10 cellular contexts compared by ENCODE assay signal in the genomic region with DNA sequence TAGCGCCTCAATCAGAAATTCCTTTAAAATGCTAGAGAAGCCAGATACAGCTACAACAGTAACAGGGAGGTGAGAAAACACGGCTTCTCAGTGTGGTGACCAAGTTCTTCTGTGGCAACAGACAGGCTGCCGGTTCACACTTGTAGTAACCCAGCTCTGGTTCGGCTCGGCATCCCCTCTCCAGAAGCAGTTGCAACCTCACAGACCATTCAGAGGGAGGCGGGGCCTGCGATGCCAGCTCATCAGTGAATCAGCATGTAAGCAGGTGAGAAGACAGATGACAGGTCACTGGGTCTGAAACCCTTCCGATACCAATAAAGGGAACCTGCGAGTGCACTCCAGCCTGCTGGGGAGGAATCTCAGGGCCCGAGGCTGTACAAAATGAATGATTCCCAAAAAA.
DNase-seq lines count a peak whose midpoint lies in the region; ATAC-seq and TF ChIP-seq lines count a peak whose summit lies in the region.
"Had no signal": no experiment of that assay in that cellular context is flagged by ENCODE, and none has a peak within 500 bp of the region (broad histone marks: within the 10 kb centered on the region; RNA-seq: fewer than 3 reads in every experiment).

No MANE protein-coding gene starts in this region.

- H3K36me3 ChIP-seq in iPS DF 6.9 (ENCODE audit: control insufficient read depth, insufficient read depth, low read length) = no peaks in the 10 kb centered on the region
- no peaks in the 10 kb centered on the region for H3K36me3 ChIP-seq in spleen
- H3K36me3 ChIP-seq: uterus had no signal

- H3K27ac ChIP-seq in iPS DF 6.9 (ENCODE audit: low read length) (no peak overlapping the region), spleen (no peak overlapping the region)
- H3K27ac ChIP-seq: uterus had no signal

- H3K27me3 ChIP-seq in iPS DF 6.9 (ENCODE audit: control insufficient read depth, insufficient read depth, low read length) = no peaks in the 10 kb centered on the region
- peaks cover 0 to 4% (median 0%) of the 10 kb centered on the region in 7 donors for H3K27me3 ChIP-seq in spleen (replicated peaks in 1 of 7)
- H3K27me3 ChIP-seq: uterus had no signal

- no peaks in the 10 kb centered on the region for H3K36me3 Mint-ChIP-seq in activated CD4-positive, alpha-beta T cell treated with anti-CD3 and anti-CD28 coated beads for 36 hours (ENCODE audit: low read depth)

- H3K4me3 Mint-ChIP-seq in activated CD4-positive, alpha-beta T cell treated with anti-CD3 and anti-CD28 coated beads for 36 hours = no peak overlapping the region

- no peak for TF ChIP-seq POLR2A in spleen (IDR thresholded peaks at IDR 0.05)

- H3K9me3 Mint-ChIP-seq in activated CD4-positive, alpha-beta T cell treated with anti-CD3 and anti-CD28 coated beads for 36 hours (ENCODE audit: low read depth) = no peaks in the 10 kb centered on the region

- H3K27me3 Mint-ChIP-seq in activated CD4-positive, alpha-beta T cell treated with anti-CD3 and anti-CD28 coated beads for 36 hours = peaks cover 6% of the 10 kb centered on the region

- H3K4me1 ChIP-seq in iPS DF 6.9 (ENCODE audit: control insufficient read depth, insufficient read depth, low read length) (no peaks in the 10 kb centered on the region), spleen (no peaks in the 10 kb centered on the region)

- ATAC-seq in activated CD4-positive, alpha-beta T cell treated with anti-CD3 and anti-CD28 coated beads for 36 hours = no peak
- peak; percentile 83 for ATAC-seq in SK-N-SH treated with all-trans-retinoic acid at 6 μM for 48 hours
- ATAC-seq in GM19023 (IDR thresholded peaks at IDR 0.05; ENCODE audit: unreplicated experiment) = no peak

- H3K4me1 Mint-ChIP-seq in activated CD4-positive, alpha-beta T cell treated with anti-CD3 and anti-CD28 coated beads for 36 hours = no peaks in the 10 kb centered on the region

- intact Hi-C loops in activated CD4-positive, alpha-beta T cell treated with anti-CD3 and anti-CD28 coated beads for 36 hours (cut with DNase I, micrococcal nuclease) = no loop called here
- intact Hi-C loops in spleen (cut with DNase I; ENCODE audit: low total_unique reads) = no loop called here

- DNase-seq in activated CD4-positive, alpha-beta T cell treated with anti-CD3 and anti-CD28 coated beads for 36 hours = peak; percentile 18
- no peak for DNase-seq in activated CD4-positive, alpha-beta T cell treated with anti-CD3 and anti-CD28 coated beads, Interleukin-2, amount 50 U/mL, for 1 hour
- DNase-seq in iPS DF 6.9 (ENCODE audit: low read depth, low spot score) (peak; percentile 39), spleen (peak; percentile 64), MV-4-11 (lab: John Stamatoyannopoulos, UW) (no peak)
- DNase-seq in activated CD4-positive, alpha-beta T cell treated with anti-CD3 and anti-CD28 coated beads, Interleukin-2, amount 50 U/mL, for 4 hours = no peak
- DNase-seq: SHP77, uterus had no signal

- no CpG with 5 or more reads among the region's 10 CpGs for WGBS in iPS DF 6.9 (ENCODE audit: insufficient coverage, insufficient read length)
- WGBS in spleen, 5 donors = 11 to 22% (median 20%) methylated on average over 10 of the region's 10 CpGs

- no peak overlapping the region for H3K27ac Mint-ChIP-seq in activated CD4-positive, alpha-beta T cell treated with anti-CD3 and anti-CD28 coated beads for 36 hours

- H3K9me3 ChIP-seq in iPS DF 6.9 (ENCODE audit: control insufficient read depth, insufficient read depth, low read length) = no peaks in the 10 kb centered on the region
- no peaks in the 10 kb centered on the region for H3K9me3 ChIP-seq in spleen
- H3K9me3 ChIP-seq: uterus had no signal

- POLR2A ChIA-PET in activated CD4-positive, alpha-beta T cell treated with anti-CD3 and anti-CD28 coated beads for 36 hours (lab: Charles Lee) = no interaction called here

- H3K4me3 ChIP-seq in iPS DF 6.9 (ENCODE audit: low read length) (no peak overlapping the region), spleen (no peak overlapping the region)
- H3K4me3 ChIP-seq: uterus had no signal

- no peak for TF ChIP-seq CTCF in spleen (IDR thresholded peaks at IDR 0.05 in 8 of 11, conservative IDR thresholded peaks at IDR 0.05 in 3 of 11)

- CTCF ChIA-PET in activated CD4-positive, alpha-beta T cell treated with anti-CD3 and anti-CD28 coated beads for 36 hours (lab: Charles Lee) = no interaction called here

TF ChIP-seq in SK-N-SH treated with all-trans-retinoic acid at 6 μM for 48 hours, 23 proteins besides CTCF, POLR2A, EP300 and RAD21:
- no peak for TF ChIP-seq GLIS3 (CRISPR knock-in tag; IDR thresholded peaks at IDR 0.05)
- TF ChIP-seq ARNTL (CRISPR knock-in tag; IDR thresholded peaks at IDR 0.05; ENCODE audit: borderline replicate concordance, low read depth) = no peak
- TF ChIP-seq, protein P1, sequence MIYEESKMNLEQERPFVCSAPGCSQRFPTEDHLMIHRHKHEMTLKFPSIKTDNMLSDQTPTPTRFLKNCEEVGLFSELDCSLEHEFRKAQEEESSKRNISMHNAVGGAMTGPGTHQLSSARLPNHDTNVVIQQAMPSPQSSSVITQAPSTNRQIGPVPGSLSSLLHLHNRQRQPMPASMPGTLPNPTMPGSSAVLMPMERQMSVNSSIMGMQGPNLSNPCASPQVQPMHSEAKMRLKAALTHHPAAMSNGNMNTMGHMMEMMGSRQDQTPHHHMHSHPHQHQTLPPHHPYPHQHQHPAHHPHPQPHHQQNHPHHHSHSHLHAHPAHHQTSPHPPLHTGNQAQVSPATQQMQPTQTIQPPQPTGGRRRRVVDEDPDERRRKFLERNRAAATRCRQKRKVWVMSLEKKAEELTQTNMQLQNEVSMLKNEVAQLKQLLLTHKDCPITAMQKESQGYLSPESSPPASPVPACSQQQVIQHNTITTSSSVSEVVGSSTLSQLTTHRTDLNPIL (CRISPR knock-in tag; IDR thresholded peaks at IDR 0.05; ENCODE audit: low read depth) = peak; percentile 8; the same call in 1 of the 2 replicates

Comparison
In these comparisons a context has a peak if more than half of its experiments do, and no peak if none do; other contexts are left out.
1. DNase-seq: peak in activated CD4-positive, alpha-beta T cell treated with anti-CD3 and anti-CD28 coated beads for 36 hours (single experiment), iPS DF 6.9 (single experiment) and spleen (single experiment); none in activated CD4-positive, alpha-beta T cell treated with anti-CD3 and anti-CD28 coated beads, Interleukin-2, amount 50 U/mL, for 1 hour (single experiment), MV-4-11 (single experiment) and activated CD4-positive, alpha-beta T cell treated with anti-CD3 and anti-CD28 coated beads, Interleukin-2, amount 50 U/mL, for 4 hours (0 of 2).